In genomic region chr15:69591905-69592508, GRCh38 we compare ENCODE assay signal across 15 cellular contexts.
DNase-seq lines count a peak whose midpoint lies in the region; ATAC-seq, FAIRE-seq and TF ChIP-seq lines count a peak whose summit lies in the region.
"Had no signal": no experiment of that assay in that cellular context is flagged by ENCODE, and none has a peak within 500 bp of the region (broad histone marks: within the 10 kb centered on the region; RNA-seq: fewer than 3 reads in every experiment).

No MANE protein-coding gene starts in this region.

- no peak overlapping the region for H4K8ac ChIP-seq in H9 (replicated peaks; ENCODE audit: insufficient read length, low read depth, low read length)

- H2BK5ac ChIP-seq in H9 (ENCODE audit: insufficient read length, low read length): no peak overlapping the region

- H3T11ph ChIP-seq in H9 (ENCODE audit: low read length): no peak overlapping the region

- no peak overlapping the region for H3K23ac ChIP-seq in H9 (ENCODE audit: insufficient read length, low read depth, low read length)

- no peak overlapping the region for H2BK12ac ChIP-seq in H9 (ENCODE audit: insufficient read length, low read depth, low read length)

- in situ Hi-C loops in Panc1 (cut with HindIII; ENCODE audit: low pct_unique_long_range_greater_than_20kb, low sequenced_read_pairs) (no loop called here), HepG2 (cut with HindIII; ENCODE audit: extremely low pct_ligation_motif_present, low pct_unique_long_range_greater_than_20kb) (loop anchor here (25.0 kb wide), 1 partner anchor 545 kb away; no protein-coding TSS in a partner anchor)

- H3K4ac ChIP-seq in H9 (ENCODE audit: low read depth, low read length): no peak overlapping the region

- no peaks in the 10 kb centered on the region for H3K36me3 Mint-ChIP-seq in H9 (ENCODE audit: insufficient read depth in 1 of 3, low read depth in 3 of 3)
- H3K36me3 Mint-ChIP-seq: mesothelial cell of epicardium; stimulated activated naive B cell treated with anti-CD40 and anti-IgM and Interleukin-4, amounts not matched to agents 10 μg/mL and 1 μg/mL and 100 μg/mL, for 72 hours had no signal

- H3K9me3 ChIP-seq in Panc1 (ENCODE audit: control insufficient read depth, insufficient read depth, low read depth, low read length): no peaks in the 10 kb centered on the region
- no peaks in the 10 kb centered on the region for H3K9me3 ChIP-seq in HepG2 (ENCODE audit: low read length)
- no peaks in the 10 kb centered on the region for H3K9me3 ChIP-seq in H9 (ENCODE audit: control insufficient read depth, low read depth, low read length)
- H3K9me3 ChIP-seq: BE2C, esophagus muscularis mucosa had no signal

- CTCF ChIA-PET in Panc1 (lab: Charles Lee): interaction anchor here (0.7 to 1.0 kb wide), 3 partner anchors 8 to 1795 kb away, joined by 3 to 10 read pairs (median 3); no protein-coding TSS in a partner anchor
- CTCF ChIA-PET in HepG2 (lab: Yijun Ruan, JAX; ENCODE audit: low intra/inter-chr PET ratio, low total read pairs): interaction anchor here (0.6 to 0.7 kb wide), 2 partner anchors 13 to 130 kb away, joined by 3 read pairs; no protein-coding TSS in a partner anchor

- no peak for TF ChIP-seq POLR2A in HepG2 (IDR thresholded peaks at IDR 0.05; ENCODE audit: insufficient read depth in 1 of 2, low read depth in 2 of 2, low read length in 2 of 2)

- TF ChIP-seq RAD21 in HepG2 (CRISPR knock-in tag; IDR thresholded peaks at IDR 0.05): no peak

- peaks cover 6 to 16% of the 10 kb centered on the region in 2 experiments for H3K4me1 Mint-ChIP-seq in H9

- H3K79me2 ChIP-seq in HepG2 (ENCODE audit: insufficient read depth, low read length) (no peaks in the 10 kb centered on the region), H9 (ENCODE audit: insufficient read depth, low read length) (no peaks in the 10 kb centered on the region)

- H4K5ac ChIP-seq in H9 (ENCODE audit: insufficient read length, low read depth, low read length): no peak overlapping the region

- no peaks in the 10 kb centered on the region for H3K9me3 Mint-ChIP-seq in H9
- H3K9me3 Mint-ChIP-seq: activated CD8-positive, alpha-beta T cell treated with anti-CD3 and anti-CD28 coated beads for 36 hours had no signal

- no peak overlapping the region for H2AK5ac ChIP-seq in H9 (ENCODE audit: insufficient read length, low read length)

- H3K27ac Mint-ChIP-seq in H9: no peak overlapping the region
- H3K27ac Mint-ChIP-seq: activated CD8-positive, alpha-beta T cell treated with anti-CD3 and anti-CD28 coated beads for 36 hours; mesothelial cell of epicardium; stimulated activated naive B cell treated with anti-CD40 and anti-IgM and Interleukin-4, amounts not matched to agents 10 μg/mL and 1 μg/mL and 100 μg/mL, for 72 hours had no signal

- no peak overlapping the region for H3K56ac ChIP-seq in H9 (ENCODE audit: insufficient read length, low read depth, low read length)

- TF ChIP-seq EP300 in HepG2 (IDR thresholded peaks at IDR 0.05; ENCODE audit: low read depth in 2 of 2, low read length in 2 of 2): peak; percentile 88 to 91
- TF ChIP-seq EP300 in HepG2 (CRISPR knock-in tag; IDR thresholded peaks at IDR 0.05; ENCODE audit: borderline replicate concordance): peak; percentile 55; the same call in 1 of the 2 replicates

- no peak overlapping the region for H2BK120ac ChIP-seq in H9 (ENCODE audit: low read depth, low read length, poor library complexity, severe bottlenecking)

- no peak overlapping the region for H3K4me3 Mint-ChIP-seq in H9
- H3K4me3 Mint-ChIP-seq: activated CD8-positive, alpha-beta T cell treated with anti-CD3 and anti-CD28 coated beads for 36 hours; mesothelial cell of epicardium; stimulated activated naive B cell treated with anti-CD40 and anti-IgM and Interleukin-4, amounts not matched to agents 10 μg/mL and 1 μg/mL and 100 μg/mL, for 72 hours had no signal

- H3K23me2 ChIP-seq in H9 (ENCODE audit: insufficient read length, low read depth, low read length, poor library complexity, severe bottlenecking): no peaks in the 10 kb centered on the region

- WGBS in HepG2 (ENCODE audit: low lambda C conversion rate): 0% methylated on average over 4 of the region's 4 CpGs
- WGBS in H9 (ENCODE audit: extremely low coverage, insufficient read length, low lambda C conversion rate): no CpG with 5 or more reads among the region's 4 CpGs

- H3K27ac ChIP-seq in Panc1 (ENCODE audit: low read length): peak overlapping the region; percentile 51; the same call in 1 of the 2 replicates
- H3K27ac ChIP-seq in HepG2 (ENCODE audit: extremely low read length, insufficient read depth, low read length): no peak overlapping the region
- H3K27ac ChIP-seq in H9 (ENCODE audit: insufficient read length, low read depth, low read length): no peak overlapping the region
- H3K27ac ChIP-seq: esophagus muscularis mucosa had no signal

- no peak overlapping the region for H2BK15ac ChIP-seq in H9 (ENCODE audit: low read depth, low read length)

- BruUV-seq in Panc1 (replicated peaks; lab: Mats Ljungman, UMichigan): no TSS peak
- BruUV-seq in HepG2 (replicated peaks; lab: Mats Ljungman, UMichigan): no TSS peak

- no peak overlapping the region for H3K18ac ChIP-seq in H9 (ENCODE audit: insufficient read length, low read depth, low read length)

- intact Hi-C loops in Panc1 (cut with micrococcal nuclease; ENCODE audit: unreplicated experiment): loop anchor here (10.0 kb wide), 2 partner anchors 133 to 1667 kb away; no protein-coding TSS in a partner anchor
- intact Hi-C loops in HepG2 (cut with micrococcal nuclease; ENCODE audit: unreplicated experiment): loop anchor here (5.0 kb wide), 2 partner anchors 130 to 505 kb away; partner anchors contain the start of gene TLE3

- no peak overlapping the region for H2AFZ ChIP-seq in HepG2 (ENCODE audit: low read length)
- H2AFZ ChIP-seq in H9 (ENCODE audit: low read length): no peak overlapping the region

- no peaks in the 10 kb centered on the region for H3K79me1 ChIP-seq in H9 (ENCODE audit: insufficient read depth, low read depth, low read length, poor library complexity, severe bottlenecking)

- H2BK20ac ChIP-seq in H9 (ENCODE audit: low read depth, low read length, poor library complexity, severe bottlenecking): no peak overlapping the region

- 0 out of 2 replicates have a peak, but pooled peaks cover 1% of the 10 kb centered on the region for H3K27me3 ChIP-seq in Panc1 (ENCODE audit: control insufficient read depth, insufficient read depth, low read length)
- H3K27me3 ChIP-seq in HepG2 (ENCODE audit: control insufficient read depth in 1 of 2, insufficient read depth in 2 of 2, low read length in 2 of 2): peaks cover 21 to 79% of the 10 kb centered on the region in 2 experiments; a peak in 4 of 5 replicates
- no peaks in the 10 kb centered on the region for H3K27me3 ChIP-seq in H9 (ENCODE audit: insufficient read depth, low read length)
- H3K27me3 ChIP-seq: BE2C, esophagus muscularis mucosa had no signal

- no peak overlapping the region for H3K14ac ChIP-seq in H9 (ENCODE audit: insufficient read depth, low read length)

- peaks cover 41% of the 10 kb centered on the region for H3K4me1 ChIP-seq in Panc1 (ENCODE audit: control insufficient read depth, insufficient read depth, low read length)
- peaks cover 36% of the 10 kb centered on the region for H3K4me1 ChIP-seq in HepG2 (ENCODE audit: insufficient read depth, low read length)
- H3K4me1 ChIP-seq in H9 (ENCODE audit: insufficient read depth, low read length): no peaks in the 10 kb centered on the region
- H3K4me1 ChIP-seq: BE2C had no signal

- TF ChIP-seq CTCF in Panc1 (IDR thresholded peaks at IDR 0.05): no peak
- TF ChIP-seq CTCF in HepG2 (CRISPR knock-in tag; IDR thresholded peaks at IDR 0.05): no peak
- no peak for TF ChIP-seq CTCF in H9 (conservative IDR thresholded peaks at IDR 0.05)

- peaks cover 4% of the 10 kb centered on the region for H3K27me3 Mint-ChIP-seq in H9 (ENCODE audit: low read depth)

- no peak for ATAC-seq in Panc1
- peak; percentile 64 for ATAC-seq in HepG2
- ATAC-seq in HG02623 (IDR thresholded peaks at IDR 0.05; ENCODE audit: unreplicated experiment): no peak
- no peak for ATAC-seq in GM21390 (IDR thresholded peaks at IDR 0.05; ENCODE audit: unreplicated experiment)
- ATAC-seq: activated CD8-positive, alpha-beta T cell treated with anti-CD3 and anti-CD28 coated beads for 36 hours; stimulated activated naive B cell treated with anti-CD40 and anti-IgM and Interleukin-4, amounts not matched to agents 10 μg/mL and 1 μg/mL and 100 μg/mL, for 72 hours had no signal

- H4K91ac ChIP-seq in H9 (ENCODE audit: insufficient read length, low read depth, low read length): no peak overlapping the region

- POLR2A ChIA-PET in Panc1 (lab: Charles Lee): interaction anchor here (0.7 kb wide), 2 partner anchors 13 to 650 kb away, joined by 11 read pairs; no protein-coding TSS in a partner anchor
- POLR2A ChIA-PET in HepG2 (lab: Yijun Ruan, JAX): interaction anchor here (0.7 to 1.7 kb wide), 3 partner anchors 11 to 130 kb away, joined by 3 to 6 read pairs (median 4); no protein-coding TSS in a partner anchor

- no peaks in the 10 kb centered on the region for H3K36me3 ChIP-seq in Panc1 (ENCODE audit: control insufficient read depth, insufficient read depth, low read length)
- H3K36me3 ChIP-seq in HepG2 (replicated peaks in 1 of 2; ENCODE audit: control insufficient read depth in 1 of 2, insufficient read depth in 2 of 2, low read length in 2 of 2): no peaks in the 10 kb centered on the region
- H3K36me3 ChIP-seq: BE2C, esophagus muscularis mucosa had no signal

- H3K9ac ChIP-seq in HepG2 (ENCODE audit: insufficient read depth, low read depth, low read length): no peak overlapping the region
- H3K9ac ChIP-seq in H9 (ENCODE audit: extremely low read depth, insufficient read length, low read length): no peak overlapping the region

- H3K4me3 ChIP-seq in Panc1 (ENCODE audit: low read depth in 2 of 2, low read length in 2 of 2): no peak overlapping the region
- no peak overlapping the region for H3K4me3 ChIP-seq in HepG2 (replicated peaks in 1 of 3; ENCODE audit: insufficient read depth in 1 of 3, low read depth in 2 of 3, low read length in 3 of 3)
- H3K4me3 ChIP-seq: esophagus muscularis mucosa had no signal

- DNase-seq in DMS79 (lab: John Stamatoyannopoulos, UW) (peak; percentile 30), NCI-H187 treated with DMSO at 0.1 percent for 48 hours (lab: John Stamatoyannopoulos, UW) (peak; percentile 32), Panc1 (ENCODE audit: low read depth, low spot score) (no peak), HepG2 (ENCODE audit: low spot score) (peak; percentile 97), MV-4-11 (lab: John Stamatoyannopoulos, UW) (no peak), H9 (no peak)
- DNase-seq: activated CD8-positive, alpha-beta T cell treated with anti-CD3 and anti-CD28 coated beads for 36 hours; BE2C; GDM1; Kasumi-1; stimulated activated naive B cell treated with anti-CD40 and anti-IgM and Interleukin-4, amounts not matched to agents 10 μg/mL and 1 μg/mL and 100 μg/mL, for 72 hours had no signal

- peak; percentile 75 for FAIRE-seq in HepG2 (lab: Jason Lieb, UNC)

- H4K20me1 ChIP-seq in HepG2 (ENCODE audit: insufficient read depth, low read length) (peaks cover 92% of the 10 kb centered on the region), H9 (ENCODE audit: control insufficient read depth, insufficient read depth, insufficient read length) (no peaks in the 10 kb centered on the region)

- no peak overlapping the region for H3K4me2 ChIP-seq in HepG2 (ENCODE audit: low read depth, low read length)
- no peak overlapping the region for H3K4me2 ChIP-seq in H9 (ENCODE audit: insufficient read depth, insufficient read length, low read length)

Comparison
In these comparisons a context has a peak if more than half of its experiments do, and no peak if none do; other contexts are left out.
1. DNase-seq: peak in DMS79 (single experiment), NCI-H187 treated with DMSO at 0.1 percent for 48 hours (single experiment) and HepG2 (single experiment); none in Panc1 (single experiment), MV-4-11 (single experiment) and H9 (single experiment).